1 cellular context compared by ENCODE assay signal in genomic region chr16:55291847-55292246, GRCh38.
TF ChIP-seq lines count a peak whose summit lies in the region.

No MANE protein-coding gene starts in this region.

TF ChIP-seq in GM23338, 12 proteins besides CTCF, POLR2A, EP300 and RAD21 (continued from another document):
- TF ChIP-seq REST (IDR thresholded peaks at IDR 0.05; ENCODE audit: unreplicated experiment), result no peak
- TF ChIP-seq POLR2AphosphoS5 (IDR thresholded peaks at IDR 0.05; ENCODE audit: low read depth), result no peak
- no peak for TF ChIP-seq JUNB (IDR thresholded peaks at IDR 0.05; ENCODE audit: unreplicated experiment)
- TF ChIP-seq STAT1 (IDR thresholded peaks at IDR 0.05; ENCODE audit: unreplicated experiment), result no peak
- TF ChIP-seq EZH2 (IDR thresholded peaks at IDR 0.05; ENCODE audit: low read depth, unreplicated experiment), result no peak
- TF ChIP-seq ZNF331 (CRISPR knock-in tag; IDR thresholded peaks at IDR 0.05; ENCODE audit: low read depth), result no peak
- no peak for TF ChIP-seq CREB1 (CRISPR knock-in tag; IDR thresholded peaks at IDR 0.05; ENCODE audit: low read depth)
- TF ChIP-seq NANOG (IDR thresholded peaks at IDR 0.05; ENCODE audit: borderline replicate concordance), result no peak
- no peak for TF ChIP-seq ZNF114 (CRISPR knock-in tag; IDR thresholded peaks at IDR 0.05)
